ENCODE assay signal across 8 cellular contexts in genomic region chr11:44936527-44936926, GRCh38. TPM values are rescaled to one million over a fixed set of nuclear protein-coding genes. Genes with fewer than 3 reads are reported as not detected.
DNase-seq lines count a peak whose midpoint lies in the region; ATAC-seq and TF ChIP-seq lines count a peak whose summit lies in the region.

No MANE protein-coding gene starts in this region.

- H3K4me3 ChIP-seq in adrenal gland (no peak overlapping the region), right cardiac atrium (ENCODE audit: low read length) (no peak overlapping the region), skeletal muscle cell (ENCODE audit: low read depth, low read length) (no peak overlapping the region)

- TF ChIP-seq POLR2A in adrenal gland (IDR thresholded peaks at IDR 0.05) = no peak

- no peaks in the 10 kb centered on the region for H3K36me3 ChIP-seq in adrenal gland (replicated peaks in 1 of 2)

- H3K27me3 ChIP-seq in adrenal gland (no peaks in the 10 kb centered on the region), right cardiac atrium (ENCODE audit: control insufficient read depth, insufficient read depth) (no peaks in the 10 kb centered on the region)

- no peak overlapping the region for H3K27ac ChIP-seq in adrenal gland
- H3K27ac ChIP-seq in right cardiac atrium (ENCODE audit: low read length) = no peak overlapping the region

- DNase-seq in COLO668 (lab: John Stamatoyannopoulos, UW; ENCODE audit: unreplicated experiment) (peak; percentile 85), NCI-H1092 (lab: John Stamatoyannopoulos, UW) (peak; percentile 79), T follicular helper cell (ENCODE audit: low read depth) (peak; percentile 66), adrenal gland (peak; percentile 76 to 95 (median 86)), right cardiac atrium (peak; percentile 78 to 94 (median 89)), skeletal muscle cell (ENCODE audit: low read depth) (peak; percentile 30)

- peak; percentile 58 for ATAC-seq in GM21447 (IDR thresholded peaks at IDR 0.05; ENCODE audit: unreplicated experiment)
- ATAC-seq in right cardiac atrium = peak; percentile 43 to 53
- no peak for ATAC-seq in HG03045 (IDR thresholded peaks at IDR 0.05; ENCODE audit: unreplicated experiment)

- intact Hi-C loops in adrenal gland (cut with DNase I) (loop anchor here (2.0 kb wide), 2 partner anchors 166 to 168 kb away; no protein-coding TSS in a partner anchor), right cardiac atrium (cut with DNase I) (loop anchor here (1.0 to 10.0 kb wide), 8 partner anchors 166 to 388 kb away; partner anchors contain the start of gene SYT13 (in 1 of the 4))

- TF ChIP-seq CTCF in adrenal gland (IDR thresholded peaks at IDR 0.05) = peak; percentile 89 to 98 (median 96)

- no peaks in the 10 kb centered on the region for H3K9me3 ChIP-seq in adrenal gland (replicated peaks in 1 of 3)
- no peaks in the 10 kb centered on the region for H3K9me3 ChIP-seq in right cardiac atrium (ENCODE audit: control insufficient read depth, low read length)

- H3K4me1 ChIP-seq in adrenal gland (replicated peaks in 1 of 2) (no peaks in the 10 kb centered on the region), right cardiac atrium (ENCODE audit: control insufficient read depth, insufficient read depth, low read length) (peaks cover 12% of the 10 kb centered on the region)

- 14 to 32% (median 19%) methylated on average over 9 to 20 of the region's 20 CpGs for WGBS in adrenal gland, 4 donors
- 28% methylated on average over 20 of the region's 20 CpGs for WGBS in right cardiac atrium

RNA-seq across cellular contexts. Expression of gene TP53I11, which starts 14.2 kb away (rescaled TPM):
- total RNA-seq in adrenal gland (10 to 100 TPM; 28.3 to 55.7 (median 33.9) TPM), right cardiac atrium (100 to 1,000 TPM in 1 of 4 donors, 10 to 100 TPM in 3; 50.9 to 105 (median 83.1) TPM)
- polyA plus RNA-seq in adrenal gland (10 to 100 TPM; 13.3 to 39.7 (median 14.7) TPM), right cardiac atrium (81.2 TPM)

Comparison
In these comparisons a context has a peak if more than half of its experiments do, and no peak if none do; other contexts are left out.
1. DNase-seq: peak in every context shown above with its lines; median percentile 89 in right cardiac atrium; 86 in adrenal gland; 85 in COLO668; 79 in NCI-H1092; 66 in T follicular helper cell; 30 in skeletal muscle cell.